ENCODE assay signal across 9 cellular contexts in the genomic region with DNA sequence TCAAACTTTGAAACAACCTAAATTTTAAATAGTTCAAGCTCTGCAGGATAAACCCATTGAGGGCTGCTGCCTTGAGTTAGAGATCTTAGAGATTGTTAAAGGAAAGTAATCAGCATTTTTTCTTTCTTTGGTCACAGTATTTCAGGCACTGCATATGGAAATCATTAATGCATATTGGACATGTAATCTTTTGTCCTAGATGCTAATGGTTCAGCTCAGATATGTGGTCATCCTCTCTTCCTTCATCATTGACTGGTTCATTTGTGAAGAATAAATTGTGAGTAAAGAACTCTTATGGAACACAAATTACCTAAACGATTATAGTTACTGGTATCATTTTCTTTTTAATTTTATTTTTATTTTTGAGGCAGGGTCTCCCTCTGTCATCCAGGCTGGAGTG.
"Had no signal": no experiment of that assay in that cellular context is flagged by ENCODE, and none has a peak within 500 bp of the region (broad histone marks: within the 10 kb centered on the region; RNA-seq: fewer than 3 reads in every experiment).

No MANE protein-coding gene starts in this region.

- H3K9ac ChIP-seq: GM23248 had no signal

- H3K36me3 ChIP-seq: HAP-1 had no signal

- H3K9me3 ChIP-seq: HAP-1 had no signal

- H3K4me2 ChIP-seq: GM23338 had no signal

- H2AFZ ChIP-seq: GM23248, GM23338 had no signal

- ATAC-seq: GM23338, HCT116 had no signal

- H3K27ac ChIP-seq: GM23248 had no signal

- H3K4me3 ChIP-seq: GM23248, GM23338, HAP-1 had no signal

- H3K4me1 ChIP-seq: HAP-1 had no signal

- DNase-seq: GM23248, GOT3, H7, H9, HCEC 1CT, HFFc6 had no signal
